Comparison of ENCODE assay signal across 8 cellular contexts in genomic region chr3:181709537-181710279, GRCh38.
A peak's percentile ranks its signal among the peaks of the same experiment; 100 is the strongest.
DNase-seq lines count a peak whose midpoint lies in the region; ATAC-seq lines count a peak whose summit lies in the region.

No MANE protein-coding gene starts in this region.

- ATAC-seq in HG02884 (IDR thresholded peaks at IDR 0.05; ENCODE audit: unreplicated experiment), result peak; percentile 49
- ATAC-seq in effector memory CD8-positive, alpha-beta T cell (replicated peaks), result no peak

- H3K27ac ChIP-seq in mucosa of rectum (ENCODE audit: low read depth in 2 of 2, low read length in 2 of 2), result no peak overlapping the region

- H3K4me1 Mint-ChIP-seq in effector memory CD8-positive, alpha-beta T cell (ENCODE audit: low read depth in 2 of 2), result peaks cover 4 to 7% of the 10 kb centered on the region in 2 donors

- peak overlapping the region; percentile 23 to 41 for H3K4me3 ChIP-seq in mucosa of rectum (ENCODE audit: low read length in 2 of 2)

- peaks cover 32 to 52% of the 10 kb centered on the region in 2 donors for H3K27me3 Mint-ChIP-seq in effector memory CD8-positive, alpha-beta T cell

- no peaks in the 10 kb centered on the region for H3K36me3 ChIP-seq in mucosa of rectum (ENCODE audit: control insufficient read depth in 2 of 2, insufficient read depth in 2 of 2, low read length in 2 of 2)

- peaks cover 9% of the 10 kb centered on the region for H3K36me3 Mint-ChIP-seq in effector memory CD8-positive, alpha-beta T cell (ENCODE audit: insufficient read depth)

- H3K9me3 ChIP-seq in mucosa of rectum (ENCODE audit: control insufficient read depth in 2 of 2, low read length in 2 of 2), result no peaks in the 10 kb centered on the region

- H3K4me3 Mint-ChIP-seq in effector memory CD8-positive, alpha-beta T cell, result peak overlapping the region; percentile 20 to 25

- H3K9ac ChIP-seq in mucosa of rectum (ENCODE audit: low read depth in 1 of 2, low read length in 2 of 2), result no peak overlapping the region

- peaks cover 76 to 78% of the 10 kb centered on the region in 2 donors for H3K27me3 ChIP-seq in mucosa of rectum (ENCODE audit: control insufficient read depth in 2 of 2, insufficient read depth in 2 of 2, low read length in 2 of 2)

- H3K4me1 ChIP-seq in mucosa of rectum (ENCODE audit: control insufficient read depth in 2 of 2, insufficient read depth in 2 of 2, low read length in 2 of 2), result peaks cover 8 to 13% of the 10 kb centered on the region in 2 donors

- H3K27ac Mint-ChIP-seq in effector memory CD8-positive, alpha-beta T cell, result no peak overlapping the region

- DNase-seq in ELR (ENCODE audit: low read depth), result peak; percentile 60
- peak; percentile 17 for DNase-seq in NCI-H226
- peak; percentile 74 to 79 for DNase-seq in activated CD4-positive, alpha-beta T cell treated with anti-CD3 and anti-CD28 coated beads, Interleukin-2, amount 50 U/mL, for 48 hours
- DNase-seq in effector memory CD8-positive, alpha-beta T cell, result peak; percentile 21 to 24 (median 24)
- peak; percentile 88 for DNase-seq in superior temporal gyrus (ENCODE audit: extremely low spot score)
- no peak for DNase-seq in GF-D8 (lab: John Stamatoyannopoulos, UW)

- H3K9me3 Mint-ChIP-seq in effector memory CD8-positive, alpha-beta T cell, result peaks cover 2 to 3% of the 10 kb centered on the region in 2 donors
